Comparison of ENCODE assay signal across 30 cellular contexts in genomic region chr11:47121731-47122130, GRCh38.
"Had no signal": no experiment of that assay in that cellular context is flagged by ENCODE, and none has a peak within 500 bp of the region (broad histone marks: within the 10 kb centered on the region; RNA-seq: fewer than 3 reads in every experiment).

No MANE protein-coding gene starts in this region.

- H3K4me1 Mint-ChIP-seq: activated B cell treated with CpG ODN at 0.5 μM for 24 hours; activated T-helper 17 cell treated with anti-CD3 and anti-CD28 coated beads, Interleukin-2, amount 50 U/mL, for 72 hours; T-helper 17 cell had no signal

- H3K4me1 ChIP-seq: colonic mucosa had no signal

- H3K27ac Mint-ChIP-seq: activated B cell treated with CpG ODN at 0.5 μM for 24 hours; activated CD8-positive, alpha-beta T cell treated with anti-CD3 and anti-CD28 coated beads for 36 hours; activated naive CD8-positive, alpha-beta T cell; activated T-helper 17 cell treated with anti-CD3 and anti-CD28 coated beads, Interleukin-2, amount 50 U/mL, for 72 hours; T-helper 17 cell; T-helper 2 cell treated with Interferon-gamma antibody and Interleukin-4, amounts not matched to agents 5 μg/mL and 100 μg/mL, for 36 hours had no signal

- H3K9me3 ChIP-seq: colonic mucosa had no signal

- H3K4me3 Mint-ChIP-seq: activated B cell treated with CpG ODN at 0.5 μM for 24 hours; activated CD8-positive, alpha-beta T cell treated with anti-CD3 and anti-CD28 coated beads for 36 hours; activated naive CD8-positive, alpha-beta T cell; activated T-cell treated with anti-CD3 and anti-CD28 coated beads, Interleukin-2, amount 50 U/mL, for 4 hours; activated T-helper 17 cell treated with anti-CD3 and anti-CD28 coated beads, Interleukin-2, amount 50 U/mL, for 72 hours; T-helper 17 cell; T-helper 2 cell treated with Interferon-gamma antibody and Interleukin-4, amounts not matched to agents 5 μg/mL and 100 μg/mL, for 36 hours had no signal

- H3K9me3 Mint-ChIP-seq: activated B cell treated with CpG ODN at 0.5 μM for 24 hours; activated CD8-positive, alpha-beta T cell treated with anti-CD3 and anti-CD28 coated beads for 36 hours; activated T-cell treated with anti-CD3 and anti-CD28 coated beads, Interleukin-2, amount 50 U/mL, for 4 hours; activated T-helper 17 cell treated with anti-CD3 and anti-CD28 coated beads, Interleukin-2, amount 50 U/mL, for 72 hours; T-helper 2 cell treated with Interferon-gamma antibody and Interleukin-4, amounts not matched to agents 5 μg/mL and 100 μg/mL, for 36 hours had no signal

- H3K36me3 ChIP-seq: colonic mucosa, WERI-Rb-1 had no signal

- H3K27me3 ChIP-seq: colonic mucosa had no signal

- H3K27me3 Mint-ChIP-seq: activated B cell treated with CpG ODN at 0.5 μM for 24 hours; activated CD8-positive, alpha-beta T cell treated with anti-CD3 and anti-CD28 coated beads for 36 hours; activated naive CD8-positive, alpha-beta T cell; activated T-helper 17 cell treated with anti-CD3 and anti-CD28 coated beads, Interleukin-2, amount 50 U/mL, for 72 hours; T-helper 17 cell had no signal

- DNase-seq: activated B cell treated with CpG ODN at 0.5 μM for 24 hours; activated CD4-positive, alpha-beta T cell treated with anti-CD3 and anti-CD28 coated beads for 48 hours; activated CD4-positive, alpha-beta T cell treated with anti-CD3 and anti-CD28 coated beads, Interleukin-2, amount 50 U/mL, for 1 hour; activated CD4-positive, alpha-beta T cell treated with anti-CD3 and anti-CD28 coated beads, Interleukin-2, amount 50 U/mL, for 48 hours; activated CD8-positive, alpha-beta memory T cell treated with anti-CD3 and anti-CD28 coated beads for 24 hours; activated CD8-positive, alpha-beta T cell treated with anti-CD3 and anti-CD28 coated beads for 36 hours; activated effector memory CD4-positive, alpha-beta T cell treated with Interleukin-2 at 50 U/mL for 16 hours; activated gamma-delta T cell treated with Interleukin-2 at 50 U/mL for 16 hours; activated naive CD4-positive, alpha-beta T cell treated with anti-CD3 and anti-CD28 coated beads, Interleukin-2, amount 50 U/mL, for 16 hours; activated naive CD4-positive, alpha-beta T cell treated with Interleukin-2 at 50 U/mL for 16 hours; activated T-cell treated with anti-CD3 and anti-CD28 coated beads, Interleukin-2, amount 50 U/mL, for 4 hours; amniotic stem cell; anterior cingulate cortex; central memory CD4-positive, alpha-beta T cell; cerebellar nuclear complex; colonic mucosa; effector CD8-positive, alpha-beta T cell; foreskin fibroblast; head of caudate nucleus; T-helper 1 cell; T-helper 17 cell; T1000; WERI-Rb-1 had no signal

- ATAC-seq: activated CD4-positive, CD25-positive, alpha-beta regulatory T cell treated with anti-CD3 and anti-CD28 coated beads, Interleukin-2, amount 50 U/mL, for 24 hours; activated CD8-positive, alpha-beta T cell treated with anti-CD3 and anti-CD28 coated beads for 36 hours; activated T-cell treated with anti-CD3 and anti-CD28 coated beads, Interleukin-2, amount 50 U/mL, for 4 hours; activated T-helper 17 cell treated with anti-CD3 and anti-CD28 coated beads, Interleukin-2, amount 50 U/mL, for 72 hours; esophagus mucosa; T-helper 17 cell had no signal

- H3K27ac ChIP-seq: colonic mucosa, WERI-Rb-1 had no signal

- H3K4me3 ChIP-seq: colonic mucosa had no signal

- FAIRE-seq: astrocyte, frontal cortex had no signal
